ENCODE assay signal across 14 cellular contexts in genomic region chr15:22497200-22497599, GRCh38. TPM values are rescaled to one million over a fixed set of nuclear protein-coding genes. Genes with fewer than 3 reads are reported as not detected.
"Had no signal": no experiment of that assay in that cellular context is flagged by ENCODE, and none has a peak within 500 bp of the region (broad histone marks: within the 10 kb centered on the region; RNA-seq: fewer than 3 reads in every experiment).

No MANE protein-coding gene starts in this region.

RNA-seq across cellular contexts. Expression of gene GOLGA6L22, which starts 38.5 kb away (rescaled TPM):
- total RNA-seq: subcutaneous adipose tissue, suprapubic skin, temporal lobe, thoracic aorta, thyroid gland, tibial nerve, transverse colon, upper lobe of left lung, upper lobe of right lung, ureter, urinary bladder, uterus, vagina had no signal
- polyA plus RNA-seq: stomach, urinary bladder had no signal
